ENCODE assay signal across 1 cellular context in genomic region chr15:89221543-89221942, GRCh38.
TF ChIP-seq lines count a peak whose summit lies in the region.

Gene RLBP1 (minus strand): TSS chr15:89221579. CDS start chr15:89218975, 2,604 bp downstream.

TF ChIP-seq in GM23338, 12 proteins besides CTCF, POLR2A, EP300 and RAD21 (continued from another document):
- no peak for TF ChIP-seq REST (IDR thresholded peaks at IDR 0.05; ENCODE audit: unreplicated experiment)
- no peak for TF ChIP-seq POLR2AphosphoS5 (IDR thresholded peaks at IDR 0.05; ENCODE audit: low read depth)
- no peak for TF ChIP-seq ZNF462 (CRISPR knock-in tag; IDR thresholded peaks at IDR 0.05)
- TF ChIP-seq ZNF114 (CRISPR knock-in tag; IDR thresholded peaks at IDR 0.05): no peak
- TF ChIP-seq ETS1 (IDR thresholded peaks at IDR 0.05): no peak
- TF ChIP-seq EZH2 (IDR thresholded peaks at IDR 0.05; ENCODE audit: low read depth, unreplicated experiment): no peak
- no peak for TF ChIP-seq EZH2phosphoT487 (IDR thresholded peaks at IDR 0.05; ENCODE audit: unreplicated experiment)
